In genomic region chr19:56594446-56594782, GRCh38 we compare ENCODE assay signal across 1 cellular context.
TF ChIP-seq lines count a peak whose summit lies in the region.

No MANE protein-coding gene starts in this region.

TF ChIP-seq in endothelial cell of umbilical vein, 7 proteins besides CTCF, POLR2A, EP300 and RAD21:
- no peak for TF ChIP-seq FOS (IDR thresholded peaks at IDR 0.05; ENCODE audit: borderline replicate concordance, insufficient read depth, low read length)
